Comparison of ENCODE assay signal across 20 cellular contexts in genomic region chr5:173751266-173751600, GRCh38.
DNase-seq lines count a peak whose midpoint lies in the region; ATAC-seq and TF ChIP-seq lines count a peak whose summit lies in the region.
"Had no signal": no experiment of that assay in that cellular context is flagged by ENCODE, and none has a peak within 500 bp of the region (broad histone marks: within the 10 kb centered on the region; RNA-seq: fewer than 3 reads in every experiment).

No MANE protein-coding gene starts in this region.

- no peaks in the 10 kb centered on the region for H4K20me1 ChIP-seq in DOHH2 (ENCODE audit: control insufficient read depth, insufficient read depth, low read depth, low read length)
- no peaks in the 10 kb centered on the region for H4K20me1 ChIP-seq in OCI-LY3 (ENCODE audit: insufficient read depth, low read length)

- no peaks in the 10 kb centered on the region for H3K79me2 ChIP-seq in DOHH2 (ENCODE audit: control insufficient read depth, low read length)
- no peaks in the 10 kb centered on the region for H3K79me2 ChIP-seq in OCI-LY3 (ENCODE audit: low read length)

- H2AFZ ChIP-seq in OCI-LY3 (ENCODE audit: low read depth, low read length) (peak overlapping the region; percentile 60; the same call in 1 of the 2 replicates), neuronal stem cell (ENCODE audit: low read length) (no peak overlapping the region)

- H3K18ac ChIP-seq in neuronal stem cell (ENCODE audit: low read length): no peak overlapping the region

- no peak overlapping the region for H4K8ac ChIP-seq in neuronal stem cell (ENCODE audit: low read depth, low read length)

- no peak overlapping the region for H2BK5ac ChIP-seq in neuronal stem cell (ENCODE audit: low read length)

- no peaks in the 10 kb centered on the region for H3K9me2 ChIP-seq in DOHH2 (replicated peaks; ENCODE audit: control insufficient read depth, low read length)
- H3K9me2 ChIP-seq: SK-N-SH had no signal

- ATAC-seq in GM19463 (IDR thresholded peaks at IDR 0.05; ENCODE audit: unreplicated experiment) (peak; percentile 39), heart right ventricle (no peak), HG03520 (IDR thresholded peaks at IDR 0.05; ENCODE audit: unreplicated experiment) (no peak), GM21360 (IDR thresholded peaks at IDR 0.05; ENCODE audit: unreplicated experiment) (no peak)
- ATAC-seq: A549, K562, Panc1, Right ventricle myocardium inferior had no signal

- peak overlapping the region; percentile 28 for H2BK15ac ChIP-seq in neuronal stem cell (ENCODE audit: low read length)

- H3K4me2 ChIP-seq in DOHH2 (ENCODE audit: low read length) (peak overlapping the region; percentile 22; the same call in 1 of the 2 replicates), OCI-LY3 (ENCODE audit: low read length) (peak overlapping the region; percentile 31), neuronal stem cell (ENCODE audit: insufficient read depth, low read length, poor library complexity, severe bottlenecking) (no peak overlapping the region)
- H3K4me2 ChIP-seq: A549, SK-N-SH had no signal

- H3K27ac ChIP-seq in DOHH2 (ENCODE audit: low read depth, low read length) (no peak overlapping the region), OCI-LY3 (ENCODE audit: low read length) (no peak overlapping the region), neuronal stem cell (replicated peaks; ENCODE audit: low read length) (no peak overlapping the region), heart right ventricle (no peak overlapping the region)
- H3K27ac ChIP-seq: HL-60 had no signal

- peaks cover 1% of the 10 kb centered on the region; the same call in 1 of the 2 replicates for H3F3A ChIP-seq in DOHH2 (ENCODE audit: control insufficient read depth, insufficient read depth)

- intact Hi-C loops in heart right ventricle (cut with DNase I): loop anchor here in 4 of 10 donors (5.0 to 10.0 kb wide), 4 partner anchors 44 to 224 kb away; no protein-coding TSS in a partner anchor

- H3K27me3 ChIP-seq in DOHH2 (ENCODE audit: control insufficient read depth, low read length) (no peaks in the 10 kb centered on the region), OCI-LY3 (ENCODE audit: low read depth, low read length) (no peaks in the 10 kb centered on the region), neuronal stem cell (ENCODE audit: control insufficient read depth in 3 of 3, insufficient read depth in 3 of 3, low read depth in 1 of 3, low read length in 3 of 3) (no peaks in the 10 kb centered on the region), heart right ventricle (no peaks in the 10 kb centered on the region)

- no CpG with 5 or more reads among the region's 5 CpGs for WGBS in neuronal stem cell (ENCODE audit: extremely low coverage in 2 of 2, insufficient read length in 2 of 2, insufficient replicate concordance in 1 of 2), 2 donors
- 93% methylated on average over 5 of the region's 5 CpGs for WGBS in heart right ventricle, 2 donors

- H3K4me3 ChIP-seq in DOHH2 (ENCODE audit: low read length) (no peak overlapping the region), OCI-LY3 (ENCODE audit: low read length) (no peak overlapping the region), neuronal stem cell (ENCODE audit: low read length in 2 of 2) (no peak overlapping the region), heart right ventricle (no peak overlapping the region)
- H3K4me3 ChIP-seq: A549, HAP-1, K562 had no signal

- H2BK120ac ChIP-seq in neuronal stem cell (ENCODE audit: low read depth, low read length): no peak overlapping the region

- no peak overlapping the region for H3K14ac ChIP-seq in neuronal stem cell (ENCODE audit: low read length)

- no peak for TF ChIP-seq CTCF in DOHH2 (IDR thresholded peaks at IDR 0.05; ENCODE audit: low read depth, low read length, poor library complexity, severe bottlenecking)
- no peak for TF ChIP-seq CTCF in OCI-LY3 (IDR thresholded peaks at IDR 0.05; ENCODE audit: low read depth, low read length)
- no peak for TF ChIP-seq CTCF in heart right ventricle (IDR thresholded peaks at IDR 0.05)

- peaks cover 34% of the 10 kb centered on the region for H3K4me1 ChIP-seq in DOHH2 (ENCODE audit: control insufficient read depth, low read length)
- H3K4me1 ChIP-seq in OCI-LY3 (ENCODE audit: low read length): peaks cover 15% of the 10 kb centered on the region
- peaks cover 6 to 9% of the 10 kb centered on the region in 2 donors for H3K4me1 ChIP-seq in neuronal stem cell (ENCODE audit: control insufficient read depth in 2 of 2, insufficient read depth in 1 of 2, low read depth in 1 of 2, low read length in 2 of 2)
- H3K4me1 ChIP-seq in heart right ventricle: peaks cover 0 to 16% (median 0%) of the 10 kb centered on the region in 9 donors
- H3K4me1 ChIP-seq: HAP-1 had no signal

- H3K9ac ChIP-seq in OCI-LY3 (ENCODE audit: low read length) (no peak overlapping the region), neuronal stem cell (ENCODE audit: low read depth, low read length, poor library complexity) (no peak overlapping the region)
- H3K9ac ChIP-seq: SK-N-SH had no signal

- H2AK5ac ChIP-seq in neuronal stem cell (ENCODE audit: low read depth, low read length): peak overlapping the region; percentile 13

- H3K9me3 ChIP-seq in DOHH2 (ENCODE audit: control insufficient read depth, insufficient read depth, low read length) (peaks cover 4% of the 10 kb centered on the region; the same call in 1 of the 2 replicates), OCI-LY3 (ENCODE audit: insufficient read depth, low read length) (no peaks in the 10 kb centered on the region), neuronal stem cell (replicated peaks in 1 of 2; ENCODE audit: control insufficient read depth in 2 of 2, insufficient read depth in 1 of 2, low read depth in 1 of 2, low read length in 2 of 2) (no peaks in the 10 kb centered on the region), heart right ventricle (no peaks in the 10 kb centered on the region)
- H3K9me3 ChIP-seq: A549, HAP-1, SK-N-SH had no signal

- no peak for DNase-seq in neuronal stem cell (ENCODE audit: low spot score)
- DNase-seq in heart right ventricle: no peak
- DNase-seq in DMS153 treated with DMSO at 0.1 percent for 48 hours (lab: John Stamatoyannopoulos, UW; ENCODE audit: unreplicated experiment): no peak
- DNase-seq: DMS79 treated with DMSO at 0.1 percent for 48 hours, GDM1, NCI-H1092, NCI-H187, NCI-H748 treated with DMSO at 0.1 percent for 48 hours, SK-N-SH had no signal

- no peak overlapping the region for H2BK12ac ChIP-seq in neuronal stem cell (ENCODE audit: low read length)

- no peak overlapping the region for H3K4ac ChIP-seq in neuronal stem cell (ENCODE audit: low read length)

- peaks cover under 1% of the 10 kb centered on the region for H3K36me3 ChIP-seq in DOHH2 (ENCODE audit: control insufficient read depth, low read length)
- no peaks in the 10 kb centered on the region for H3K36me3 ChIP-seq in OCI-LY3 (replicated peaks; ENCODE audit: low read depth, low read length)
- no peaks in the 10 kb centered on the region for H3K36me3 ChIP-seq in neuronal stem cell (replicated peaks in 1 of 2; ENCODE audit: control insufficient read depth in 2 of 2, insufficient read depth in 2 of 2, low read length in 2 of 2)
- no peaks in the 10 kb centered on the region for H3K36me3 ChIP-seq in heart right ventricle
- H3K36me3 ChIP-seq: HAP-1 had no signal

- H3K23ac ChIP-seq in neuronal stem cell (ENCODE audit: low read depth, low read length, poor library complexity): no peak overlapping the region

- H4K91ac ChIP-seq in neuronal stem cell (ENCODE audit: low read depth, low read length, poor library complexity): no peak overlapping the region

- H3K79me1 ChIP-seq in neuronal stem cell (ENCODE audit: low read depth, low read length): no peaks in the 10 kb centered on the region
